In the genomic region with DNA sequence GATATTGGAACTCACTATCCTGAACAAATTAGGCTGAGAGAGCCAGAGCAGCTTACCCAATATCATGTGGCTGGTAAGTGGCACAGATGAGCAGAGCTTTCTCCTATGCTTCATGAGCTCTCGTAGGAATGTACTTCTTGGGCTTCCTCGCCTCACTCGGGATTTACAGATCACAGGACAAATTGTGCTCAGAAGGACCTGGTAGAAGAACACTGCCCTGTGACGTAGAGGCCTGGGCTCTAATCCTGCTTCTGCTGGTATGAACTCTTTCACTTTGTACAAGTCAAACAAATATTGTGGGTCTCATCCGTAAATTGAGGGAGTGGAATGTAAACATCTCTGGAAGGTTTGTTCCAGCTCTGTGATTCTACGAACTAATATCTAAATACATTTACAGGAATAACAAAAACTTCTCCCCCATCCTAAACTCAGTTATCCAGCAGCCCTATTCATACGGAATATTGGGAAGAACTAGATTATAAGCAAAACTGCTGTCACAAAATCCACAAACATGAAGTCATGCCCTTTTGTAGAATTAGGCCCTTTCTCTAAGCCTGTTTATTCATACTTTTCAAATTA, we compare ENCODE assay signal across 20 cellular contexts.
"Had no signal": no experiment of that assay in that cellular context is flagged by ENCODE, and none has a peak within 500 bp of the region (broad histone marks: within the 10 kb centered on the region; RNA-seq: fewer than 3 reads in every experiment).

No MANE protein-coding gene starts in this region.

- H3K4me1 Mint-ChIP-seq: WTC11 had no signal

- ATAC-seq: activated CD8-positive, alpha-beta T cell treated with anti-CD3 and anti-CD28 coated beads, Interleukin-2, amount 10 ng/mL, durations not matched to agents 7 days and 5 days; gastrocnemius medialis; heart right ventricle; left lobe of liver; right lobe of liver; WTC11 had no signal

- H3K4me3 Mint-ChIP-seq: activated CD8-positive, alpha-beta T cell treated with anti-CD3 and anti-CD28 coated beads, Interleukin-2, amount 10 ng/mL, durations not matched to agents 7 days and 5 days; activated naive CD8-positive, alpha-beta T cell treated with anti-CD3 and anti-CD28 coated beads, Interleukin-2, amount 10 ng/mL, durations not matched to agents 7 days and 5 days; nephron; WTC11 had no signal

- DNase-seq: activated CD4-positive, alpha-beta T cell treated with anti-CD3 and anti-CD28 coated beads for 4 hours; activated CD8-positive, alpha-beta memory T cell treated with anti-CD3 and anti-CD28 coated beads, Interleukin-2, amount 50 U/mL, for 4 hours; activated CD8-positive, alpha-beta T cell treated with anti-CD3 and anti-CD28 coated beads, Interleukin-2, amount 10 ng/mL, durations not matched to agents 7 days and 5 days; activated naive CD4-positive, alpha-beta T cell; activated naive CD8-positive, alpha-beta T cell treated with anti-CD3 and anti-CD28 coated beads, Interleukin-2, amount 10 ng/mL, durations not matched to agents 7 days and 5 days; anterior cingulate cortex; brain microvascular endothelial cell; effector CD8-positive, alpha-beta T cell; gastrocnemius medialis; heart right ventricle; mammary epithelial cell; occipital lobe; right lobe of liver; stimulated activated CD4-positive, alpha-beta T cell treated with anti-CD3 and anti-CD28 coated beads, Interleukin-1b, Interleukin-23, amount 100 ng/mL, for 48 hours; thyroid gland; uterus had no signal

- H3K27me3 Mint-ChIP-seq: activated naive CD8-positive, alpha-beta T cell treated with anti-CD3 and anti-CD28 coated beads, Interleukin-2, amount 10 ng/mL, durations not matched to agents 7 days and 5 days; progenitor cell of endocrine pancreas had no signal

- H3K27ac Mint-ChIP-seq: activated CD8-positive, alpha-beta T cell treated with anti-CD3 and anti-CD28 coated beads, Interleukin-2, amount 10 ng/mL, durations not matched to agents 7 days and 5 days; activated naive CD8-positive, alpha-beta T cell treated with anti-CD3 and anti-CD28 coated beads, Interleukin-2, amount 10 ng/mL, durations not matched to agents 7 days and 5 days; nephron; progenitor cell of endocrine pancreas; WTC11 had no signal
